22 cellular contexts compared by ENCODE assay signal in the genomic region with DNA sequence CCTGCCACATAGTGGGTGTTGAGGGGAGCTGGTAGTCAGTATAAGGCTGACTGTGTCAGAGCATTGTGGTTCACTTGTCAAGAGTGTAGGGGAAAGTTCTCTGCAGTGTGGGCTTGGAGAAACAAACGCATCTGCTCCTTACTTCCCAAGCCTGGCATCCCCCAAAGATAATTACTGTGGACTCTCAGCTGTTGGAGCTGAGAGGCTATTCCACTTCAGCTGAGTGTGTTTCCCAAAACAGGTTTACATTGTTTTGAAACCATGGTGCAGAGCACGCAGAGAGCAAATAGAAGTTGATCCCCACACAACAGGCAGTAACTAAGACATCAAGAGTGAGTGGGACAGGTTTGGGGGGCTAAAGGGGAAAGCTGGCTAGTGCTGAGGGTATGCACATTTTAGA.
"Had no signal": no experiment of that assay in that cellular context is flagged by ENCODE, and none has a peak within 500 bp of the region (broad histone marks: within the 10 kb centered on the region; RNA-seq: fewer than 3 reads in every experiment).

No MANE protein-coding gene starts in this region.

- H3K4me1 Mint-ChIP-seq: activated B cell treated with CpG ODN at 0.5 μM for 24 hours; brain; central memory CD8-positive, alpha-beta T cell; T-cell had no signal

- H3K27ac ChIP-seq: SK-N-MC had no signal

- H3K4me3 Mint-ChIP-seq: activated B cell treated with CpG ODN at 0.5 μM for 24 hours; activated CD4-positive, alpha-beta memory T cell treated with anti-CD3 and anti-CD28 coated beads for 36 hours; activated CD4-positive, alpha-beta T cell treated with anti-CD3 and anti-CD28 coated beads, Interleukin-2, amount 10 ng/mL, durations not matched to agents 7 days and 5 days; activated T-cell treated with anti-CD3 and anti-CD28 coated beads, Interleukin-2, amount 50 U/mL, for 4 hours; brain; central memory CD8-positive, alpha-beta T cell; T-cell had no signal

- H3K9me3 Mint-ChIP-seq: activated B cell treated with CpG ODN at 0.5 μM for 24 hours; activated CD4-positive, alpha-beta memory T cell treated with anti-CD3 and anti-CD28 coated beads for 36 hours; activated CD4-positive, alpha-beta T cell treated with anti-CD3 and anti-CD28 coated beads, Interleukin-2, amount 10 ng/mL, durations not matched to agents 7 days and 5 days; activated naive CD4-positive, alpha-beta T cell treated with anti-CD3 and anti-CD28 coated beads, Interleukin-2, amount 50 U/mL, for 72 hours; activated T-cell treated with anti-CD3 and anti-CD28 coated beads, Interleukin-2, amount 50 U/mL, for 4 hours; central memory CD8-positive, alpha-beta T cell; T-cell had no signal

- H3K27ac Mint-ChIP-seq: activated B cell treated with CpG ODN at 0.5 μM for 24 hours; activated CD4-positive, alpha-beta memory T cell treated with anti-CD3 and anti-CD28 coated beads for 36 hours; activated CD4-positive, alpha-beta T cell treated with anti-CD3 and anti-CD28 coated beads, Interleukin-2, amount 10 ng/mL, durations not matched to agents 7 days and 5 days; activated naive CD4-positive, alpha-beta T cell treated with anti-CD3 and anti-CD28 coated beads, Interleukin-2, amount 50 U/mL, for 72 hours; brain; T-cell had no signal

- H3K36me3 Mint-ChIP-seq: activated CD4-positive, alpha-beta memory T cell treated with anti-CD3 and anti-CD28 coated beads for 36 hours; activated naive CD4-positive, alpha-beta T cell treated with anti-CD3 and anti-CD28 coated beads, Interleukin-2, amount 50 U/mL, for 72 hours; brain; T-cell had no signal

- DNase-seq: activated B cell treated with CpG ODN at 0.5 μM for 24 hours; activated CD4-positive, alpha-beta memory T cell treated with anti-CD3 and anti-CD28 coated beads for 36 hours; activated CD4-positive, alpha-beta T cell treated with anti-CD3 and anti-CD28 coated beads, Interleukin-2, amount 10 ng/mL, durations not matched to agents 7 days and 5 days; activated CD8-positive, alpha-beta memory T cell treated with anti-CD3 and anti-CD28 coated beads for 24 hours; activated effector memory CD4-positive, alpha-beta T cell treated with anti-CD3 and anti-CD28 coated beads, Interleukin-2, amount 50 U/mL, for 16 hours; activated naive CD4-positive, alpha-beta T cell treated with Interleukin-2 at 50 U/mL for 16 hours; activated T-cell treated with anti-CD3 and anti-CD28 coated beads, Interleukin-2, amount 50 U/mL, for 4 hours; amygdala; MM.1S; NCI-H1436 treated with DMSO at 0.1 percent for 48 hours; NCI-H187; NCI-H510A treated with DMSO at 0.1 percent for 48 hours; NCI-H69; PC-3; SIG-M5; T-cell; T-helper 2 cell; T1000 had no signal

- H3K4me3 ChIP-seq: SK-N-MC had no signal
